ENCODE assay signal across 2 cellular contexts in genomic region chr16:17474572-17474971, GRCh38.
TF ChIP-seq lines count a peak whose summit lies in the region.

No MANE protein-coding gene starts in this region.

TF ChIP-seq in SK-N-SH, 30 proteins besides CTCF, POLR2A, EP300 and RAD21 (continued from another document):
- TF ChIP-seq REST (IDR thresholded peaks at IDR 0.05; ENCODE audit: low read depth, low read length) (no peak), USF2 (IDR thresholded peaks at IDR 0.05; ENCODE audit: borderline replicate concordance, low read depth, low read length) (no peak), JUND (IDR thresholded peaks at IDR 0.05) (no peak), RCOR1 (IDR thresholded peaks at IDR 0.05; ENCODE audit: low read length) (no peak), NFIC (IDR thresholded peaks at IDR 0.05; ENCODE audit: borderline replicate concordance) (no peak), SIN3A (IDR thresholded peaks at IDR 0.05; ENCODE audit: borderline replicate concordance, low read depth, low read length) (no peak)

TF ChIP-seq in SK-N-SH treated with all-trans-retinoic acid at 6 μM for 48 hours, 23 proteins besides CTCF, POLR2A, EP300 and RAD21 (continued from another document):
- TF ChIP-seq TSHZ2 (CRISPR knock-in tag; IDR thresholded peaks at IDR 0.05) (no peak), ZNF8 (CRISPR knock-in tag; IDR thresholded peaks at IDR 0.05) (no peak), ZNF565 (CRISPR knock-in tag; conservative IDR thresholded peaks at IDR 0.05; ENCODE audit: low read depth) (no peak), TOX (CRISPR knock-in tag; IDR thresholded peaks at IDR 0.05; ENCODE audit: borderline replicate concordance) (no peak), RARB (CRISPR knock-in tag; IDR thresholded peaks at IDR 0.05) (no peak), OSR1 (CRISPR knock-in tag; IDR thresholded peaks at IDR 0.05) (no peak)
